Comparison of ENCODE assay signal across 11 cellular contexts in the genomic region with DNA sequence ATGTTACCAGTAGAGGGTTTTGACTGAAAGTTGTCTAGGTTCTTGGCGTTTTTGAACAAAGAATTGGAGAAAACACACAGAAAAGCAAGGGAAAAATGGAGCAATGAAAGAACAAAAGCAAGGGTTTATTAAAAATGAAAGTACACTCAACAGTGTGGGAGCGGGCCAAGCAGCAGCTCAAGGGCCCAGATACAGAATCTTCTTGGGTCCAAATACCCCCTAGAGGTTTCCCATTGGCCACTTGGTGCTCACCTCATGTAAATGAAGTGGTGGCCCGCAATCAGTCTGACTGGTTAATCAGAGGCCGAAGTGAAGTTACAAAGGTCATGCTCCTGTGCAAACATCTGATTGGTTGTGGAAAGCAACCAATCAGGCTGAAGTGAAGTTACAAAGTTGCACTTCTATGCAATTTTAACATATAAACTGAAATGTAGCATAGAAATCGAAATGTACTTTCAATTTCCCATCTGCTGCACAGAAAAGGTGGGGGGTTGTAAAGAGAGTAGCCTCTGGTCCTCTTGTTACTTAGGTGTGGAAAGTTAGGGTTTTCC. TPM values are rescaled to one million over a fixed set of nuclear protein-coding genes. Genes with fewer than 3 reads are reported as not detected.
A peak's percentile ranks its signal among the peaks of the same experiment; 100 is the strongest.
DNase-seq lines count a peak whose midpoint lies in the region; ATAC-seq and TF ChIP-seq lines count a peak whose summit lies in the region.
"Had no signal": no experiment of that assay in that cellular context is flagged by ENCODE, and none has a peak within 500 bp of the region (broad histone marks: within the 10 kb centered on the region; RNA-seq: fewer than 3 reads in every experiment).

No MANE protein-coding gene starts in this region.

- peak overlapping the region; percentile 80 for H3K27ac ChIP-seq in OCI-LY1 (ENCODE audit: low read depth, low read length, poor library complexity, severe bottlenecking)
- H3K27ac ChIP-seq: ascending aorta had no signal

- no peaks in the 10 kb centered on the region for H3K9me3 ChIP-seq in Caco-2
- H3K9me3 ChIP-seq in OCI-LY1 (ENCODE audit: low read length), result no peaks in the 10 kb centered on the region
- no peaks in the 10 kb centered on the region for H3K9me3 ChIP-seq in HAP-1
- H3K9me3 ChIP-seq: ascending aorta had no signal

- no peaks in the 10 kb centered on the region for H3K9me2 ChIP-seq in OCI-LY1 (ENCODE audit: low read depth, low read length)

- intact Hi-C loops in Caco-2 (cut with micrococcal nuclease; ENCODE audit: unreplicated experiment), result loop anchor here (5.0 kb wide), 2 partner anchors 66 to 521 kb away; partner anchors contain the start of gene G3BP1

- CTCF ChIA-PET in Caco-2 (lab: Charles Lee), result no interaction called here

- peaks cover 23% of the 10 kb centered on the region for H3K4me1 Mint-ChIP-seq in Caco-2 (ENCODE audit: low read depth, unreplicated experiment)
- H3K4me1 Mint-ChIP-seq in neural crest cell, result peaks cover 20% of the 10 kb centered on the region

- no peaks in the 10 kb centered on the region for H3K27me3 Mint-ChIP-seq in Caco-2 (ENCODE audit: insufficient read depth, unreplicated experiment)
- H3K27me3 Mint-ChIP-seq in neural crest cell (ENCODE audit: low read depth), result no peaks in the 10 kb centered on the region

- H3K9ac ChIP-seq in OCI-LY1 (ENCODE audit: low read length), result peak overlapping the region; percentile 23

- H3K9me3 Mint-ChIP-seq in Caco-2 (ENCODE audit: unreplicated experiment), result no peaks in the 10 kb centered on the region
- no peaks in the 10 kb centered on the region for H3K9me3 Mint-ChIP-seq in neural crest cell

- no peak for ATAC-seq in HG02763 (IDR thresholded peaks at IDR 0.05; ENCODE audit: unreplicated experiment)

- H2AFZ ChIP-seq in OCI-LY1 (ENCODE audit: low read length), result 0 out of 2 replicates have a peak overlapping the region, but pooled peaks have one; percentile 12

- H3K79me2 ChIP-seq in OCI-LY1 (ENCODE audit: insufficient read depth, low read length), result peaks cover 23% of the 10 kb centered on the region; the same call in 1 of the 2 replicates

- DNase-seq in Caco-2 (peak; percentile 63 to 79), neural crest cell (ENCODE audit: low read depth, low spot score) (no peak), HAP-1 (ENCODE audit: low spot score in 2 of 2) (no peak), SIG-M5 treated with dmso at 0.1 percent for 504 hours (lab: John Stamatoyannopoulos, UW; ENCODE audit: unreplicated experiment) (no peak), NCI-H1092 treated with DMSO at 0.1 percent for 48 hours (lab: John Stamatoyannopoulos, UW) (no peak)
- DNase-seq in activated effector memory CD4-positive, alpha-beta T cell treated with Interleukin-2 at 50 U/mL for 16 hours, result peak; percentile 12
- DNase-seq: NCI-H774 had no signal

- TF ChIP-seq CTCF in Caco-2 (IDR thresholded peaks at IDR 0.05; ENCODE audit: insufficient read depth in 1 of 2, low read depth in 1 of 2, low read length in 1 of 2, severe bottlenecking in 1 of 2, unreplicated experiment in 1 of 2) (no peak), OCI-LY1 (IDR thresholded peaks at IDR 0.05; ENCODE audit: low read length) (no peak), neural crest cell (conservative IDR thresholded peaks at IDR 0.05) (no peak)

- H3K27me3 ChIP-seq in Caco-2 (replicated peaks; ENCODE audit: control insufficient read depth, insufficient read depth, low read length) (no peaks in the 10 kb centered on the region), OCI-LY1 (ENCODE audit: insufficient read depth, low read length) (no peaks in the 10 kb centered on the region), HAP-1 (ENCODE audit: low read depth) (no peaks in the 10 kb centered on the region)
- H3K27me3 ChIP-seq: ascending aorta had no signal

- H3K4me1 ChIP-seq in Caco-2, result peaks cover 16% of the 10 kb centered on the region
- H3K4me1 ChIP-seq in OCI-LY1 (ENCODE audit: insufficient read depth, low read length, severe bottlenecking), result peaks cover 50% of the 10 kb centered on the region
- peaks cover 10% of the 10 kb centered on the region for H3K4me1 ChIP-seq in HAP-1

- H3K36me3 ChIP-seq in Caco-2 (ENCODE audit: control insufficient read depth, insufficient read depth, low read length) (no peaks in the 10 kb centered on the region), OCI-LY1 (ENCODE audit: insufficient read depth, low read length) (no peaks in the 10 kb centered on the region), HAP-1 (replicated peaks) (no peaks in the 10 kb centered on the region)
- H3K36me3 ChIP-seq: ascending aorta had no signal

- POLR2A ChIA-PET in Caco-2 (lab: Charles Lee), result no interaction called here

- BruUV-seq in Caco-2 (replicated peaks; lab: Mats Ljungman, UMichigan), result no TSS peak

- no peaks in the 10 kb centered on the region for H4K20me1 ChIP-seq in OCI-LY1 (ENCODE audit: insufficient read depth, low read length)

- H3K4me3 ChIP-seq in Caco-2 (ENCODE audit: low read depth, low read length) (no peak overlapping the region), OCI-LY1 (ENCODE audit: low read depth, low read length, poor library complexity, severe bottlenecking) (peak overlapping the region; percentile 45), HAP-1 (no peak overlapping the region)

- peak overlapping the region; percentile 76 for H3K4me3 Mint-ChIP-seq in Caco-2 (ENCODE audit: unreplicated experiment)
- H3K4me3 Mint-ChIP-seq in neural crest cell, result peak overlapping the region; percentile 45

- H3F3A ChIP-seq in OCI-LY1 (ENCODE audit: insufficient read depth, low read length), result no peaks in the 10 kb centered on the region

- H3K36me3 Mint-ChIP-seq in Caco-2 (ENCODE audit: insufficient read depth, unreplicated experiment), result peaks cover 11% of the 10 kb centered on the region
- no peaks in the 10 kb centered on the region for H3K36me3 Mint-ChIP-seq in neural crest cell (ENCODE audit: low read depth)

- peak overlapping the region; percentile 25 for H3K4me2 ChIP-seq in OCI-LY1 (ENCODE audit: low read length)

- in situ Hi-C loops in HAP-1 (cut with MboI; ENCODE audit: low sequenced_read_pairs), result no loop called here

- H3K27ac Mint-ChIP-seq in Caco-2 (ENCODE audit: unreplicated experiment) (peak overlapping the region; percentile 54), neural crest cell (ENCODE audit: unreplicated experiment) (no peak overlapping the region)

RNA-seq across cellular contexts. Expression of gene GM2A, which starts 1.9 kb away (rescaled TPM):
- total RNA-seq in Caco-2 (2022) (27.6 and 28.0 TPM in 2 replicates), neural crest cell (25.5 and 27.6 TPM in 2 replicates)

RNA-seq across cellular contexts. Expression of gene CCDC69, which starts 27.2 kb away (rescaled TPM):
- total RNA-seq in Caco-2 (2022), result 5.1 TPM in 2 replicates
- total RNA-seq in neural crest cell, result 1.7 and 1.8 TPM in 2 replicates

RNA-seq across cellular contexts. Expression of gene SLC36A3, which starts 52.5 kb away (rescaled TPM):
- total RNA-seq in Caco-2 (2022) (not detected in 2 replicates), neural crest cell (not detected in 2 replicates)
- total RNA-seq: ascending aorta, osteoblast had no signal

Comparison
In these comparisons a context has a peak if more than half of its experiments do, and no peak if none do; other contexts are left out.
1. DNase-seq: peak in Caco-2 (2 of 2) and activated effector memory CD4-positive, alpha-beta T cell treated with Interleukin-2 at 50 U/mL for 16 hours (single experiment); none in neural crest cell (single experiment), HAP-1 (0 of 2), SIG-M5 treated with dmso at 0.1 percent for 504 hours (single experiment) and NCI-H1092 treated with DMSO at 0.1 percent for 48 hours (single experiment).